In the genomic region with DNA sequence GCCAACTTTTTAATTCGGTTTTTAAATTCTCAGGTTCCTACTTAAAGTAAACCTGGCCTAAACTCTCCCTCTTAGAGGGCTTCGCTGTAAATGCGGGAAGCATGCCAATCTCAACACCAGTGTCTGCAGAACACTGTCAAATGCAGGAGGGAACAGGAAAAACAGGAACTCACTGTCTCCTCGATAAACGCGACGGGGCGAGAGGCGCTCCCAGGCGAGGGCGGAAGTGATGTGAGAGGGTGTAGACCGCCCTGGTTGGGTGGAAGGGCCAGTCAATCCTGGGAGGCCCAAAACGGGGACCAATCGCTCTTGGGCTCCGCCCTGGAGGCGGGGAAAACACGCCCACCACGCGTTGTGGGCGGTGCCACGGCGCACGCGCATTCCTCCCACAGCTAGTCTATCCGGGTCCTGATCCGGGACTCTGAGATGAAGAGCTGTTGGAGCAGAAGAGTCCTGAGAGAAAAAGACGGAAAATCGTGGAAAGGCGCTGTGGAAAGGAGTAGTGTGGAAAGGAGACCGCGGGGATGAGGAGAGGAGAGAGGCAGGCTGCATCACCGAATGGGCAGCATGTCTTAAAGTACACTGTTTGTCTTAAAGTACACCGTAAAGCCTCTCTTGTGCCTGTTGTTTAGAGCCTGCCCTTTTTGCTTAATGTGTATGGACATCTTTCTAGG, we compare ENCODE assay signal across 8 cellular contexts. TPM values are rescaled to one million over a fixed set of nuclear protein-coding genes. Genes with fewer than 3 reads are reported as not detected.
DNase-seq lines count a peak whose midpoint lies in the region; ATAC-seq, FAIRE-seq and TF ChIP-seq lines count a peak whose summit lies in the region.

No MANE protein-coding gene starts in this region.

- H3K4me3 Mint-ChIP-seq in CD4-positive, CD25-positive, alpha-beta regulatory T cell: peak overlapping the region; percentile 87 to 98 (median 92)

- in situ Hi-C loops in HepG2 (cut with HindIII; ENCODE audit: extremely low pct_ligation_motif_present, low pct_unique_long_range_greater_than_20kb): no loop called here

- intact Hi-C loops in HepG2 (cut with micrococcal nuclease; ENCODE audit: unreplicated experiment): loop anchor here (1.0 to 2.0 kb wide), 3 partner anchors 74 to 123 kb away; a partner anchor contains a TSS

- H3K27me3 ChIP-seq in CD4-positive, CD25-positive, alpha-beta regulatory T cell (ENCODE audit: control insufficient read depth, insufficient read depth, low read length): no peaks in the 10 kb centered on the region
- no peaks in the 10 kb centered on the region for H3K27me3 ChIP-seq in HepG2 (ENCODE audit: control insufficient read depth in 1 of 2, insufficient read depth in 2 of 2, low read length in 2 of 2)

- CTCF ChIA-PET in HepG2 (lab: Yijun Ruan, JAX; ENCODE audit: low intra/inter-chr PET ratio, low total read pairs): interaction anchor here (1.5 kb wide), 1 partner anchor 79 kb away, joined by 3 read pairs; no protein-coding TSS in a partner anchor

- no TSS peak for BruUV-seq in HepG2 (replicated peaks; lab: Mats Ljungman, UMichigan)

- peaks cover 0 to 6% (median 0%) of the 10 kb centered on the region in 7 donors for H3K9me3 Mint-ChIP-seq in CD4-positive, CD25-positive, alpha-beta regulatory T cell

- 2% methylated on average over 31 of the region's 33 CpGs for WGBS in HepG2 (ENCODE audit: low lambda C conversion rate)

- H2AFZ ChIP-seq in HepG2 (ENCODE audit: low read length): peak overlapping the region; percentile 89

- no peaks in the 10 kb centered on the region for H3K36me3 ChIP-seq in CD4-positive, CD25-positive, alpha-beta regulatory T cell (ENCODE audit: control insufficient read depth, insufficient read depth, low read length)
- no peaks in the 10 kb centered on the region for H3K36me3 ChIP-seq in HepG2 (replicated peaks in 1 of 2; ENCODE audit: control insufficient read depth in 1 of 2, insufficient read depth in 2 of 2, low read length in 2 of 2)

- peaks cover 6 to 24% (median 14%) of the 10 kb centered on the region in 4 donors for H3K4me1 Mint-ChIP-seq in CD4-positive, CD25-positive, alpha-beta regulatory T cell

- peak; percentile 98 for FAIRE-seq in HepG2 (lab: Jason Lieb, UNC)

- H3K36me3 Mint-ChIP-seq in CD4-positive, CD25-positive, alpha-beta regulatory T cell: no peaks in the 10 kb centered on the region

- peak; percentile 100 for ATAC-seq in CD4-positive, CD25-positive, alpha-beta regulatory T cell (ENCODE audit: low read depth in 2 of 2)
- ATAC-seq in GM19438 (IDR thresholded peaks at IDR 0.05; ENCODE audit: low read depth, unreplicated experiment) (peak; percentile 100), HG03571 (IDR thresholded peaks at IDR 0.05; ENCODE audit: unreplicated experiment) (peak; percentile 99), HepG2 (peak; percentile 100)

- TF ChIP-seq RAD21 in HepG2 (CRISPR knock-in tag; IDR thresholded peaks at IDR 0.05): no peak

- peak; percentile 95 to 98 (median 95) for DNase-seq in CD4-positive, CD25-positive, alpha-beta regulatory T cell
- DNase-seq in NCI-H774 (lab: John Stamatoyannopoulos, UW) (peak; percentile 97), dermis microvascular lymphatic vessel endothelial cell (ENCODE audit: low read depth in 2 of 2) (peak; percentile 95 to 96), HepG2 (ENCODE audit: low spot score) (peak; percentile 97)
- DNase-seq in activated CD4-positive, alpha-beta T cell treated with anti-CD3 and anti-CD28 coated beads, Interleukin-2, amount 50 U/mL, for 48 hours: peak; percentile 97 to 98
- DNase-seq in stimulated activated CD4-positive, alpha-beta T cell treated with anti-CD3 and anti-CD28 coated beads, Interleukin-2, amount 100 ng/mL, for 48 hours: peak; percentile 97 to 98

- no peaks in the 10 kb centered on the region for H3K79me2 ChIP-seq in HepG2 (ENCODE audit: insufficient read depth, low read length)

- peak overlapping the region; percentile 93 to 99 (median 95) for H3K27ac Mint-ChIP-seq in CD4-positive, CD25-positive, alpha-beta regulatory T cell

- H3K27me3 Mint-ChIP-seq in CD4-positive, CD25-positive, alpha-beta regulatory T cell: peaks cover 13% of the 10 kb centered on the region

- H3K4me2 ChIP-seq in HepG2 (ENCODE audit: low read depth, low read length): peak overlapping the region; percentile 99

- no peaks in the 10 kb centered on the region for H3K9me3 ChIP-seq in CD4-positive, CD25-positive, alpha-beta regulatory T cell (ENCODE audit: control insufficient read depth in 2 of 2, low read length in 2 of 2)
- no peaks in the 10 kb centered on the region for H3K9me3 ChIP-seq in HepG2 (ENCODE audit: low read length)

- peak overlapping the region; percentile 96 for H3K4me3 ChIP-seq in CD4-positive, CD25-positive, alpha-beta regulatory T cell (ENCODE audit: low read depth, low read length)
- peak overlapping the region; percentile 69 to 91 (median 85) for H3K4me3 ChIP-seq in HepG2 (replicated peaks in 1 of 3; ENCODE audit: insufficient read depth in 1 of 3, low read depth in 2 of 3, low read length in 3 of 3)

- H4K20me1 ChIP-seq in HepG2 (ENCODE audit: insufficient read depth, low read length): no peaks in the 10 kb centered on the region

- TF ChIP-seq EP300 in HepG2 (IDR thresholded peaks at IDR 0.05; ENCODE audit: low read depth in 2 of 2, low read length in 2 of 2): no peak
- TF ChIP-seq EP300 in HepG2 (CRISPR knock-in tag; IDR thresholded peaks at IDR 0.05; ENCODE audit: borderline replicate concordance): peak; percentile 41; the same call in 1 of the 2 replicates

- H3K4me1 ChIP-seq in CD4-positive, CD25-positive, alpha-beta regulatory T cell (ENCODE audit: control insufficient read depth, insufficient read depth, low read length, poor library complexity, severe bottlenecking): peaks cover 14% of the 10 kb centered on the region
- H3K4me1 ChIP-seq in HepG2 (ENCODE audit: insufficient read depth, low read length): peaks cover 34% of the 10 kb centered on the region

- TF ChIP-seq CTCF in HepG2 (CRISPR knock-in tag; IDR thresholded peaks at IDR 0.05): 0 out of 2 replicates have a peak, but pooled peaks have one; percentile 8

- H3K9ac ChIP-seq in HepG2 (ENCODE audit: insufficient read depth, low read depth, low read length): peak overlapping the region; percentile 90

- POLR2A ChIA-PET in HepG2 (lab: Yijun Ruan, JAX): interaction anchor here (0.9 to 2.3 kb wide), 15 partner anchors 10 to 309 kb away, joined by 3 to 23 read pairs (median 5); partner anchors contain the start of genes BLOC1S6 and SHF

- TF ChIP-seq POLR2A in HepG2 (IDR thresholded peaks at IDR 0.05; ENCODE audit: insufficient read depth in 1 of 2, low read depth in 2 of 2, low read length in 2 of 2): peak; percentile 81 to 86

- H3K27ac ChIP-seq in CD4-positive, CD25-positive, alpha-beta regulatory T cell (ENCODE audit: insufficient read depth, low read length, poor library complexity, severe bottlenecking): peak overlapping the region; percentile 89
- peak overlapping the region; percentile 73 for H3K27ac ChIP-seq in HepG2 (ENCODE audit: extremely low read length, insufficient read depth, low read length)

TF ChIP-seq in HepG2, 621 proteins besides CTCF, POLR2A, EP300 and RAD21 (continues in another document):
- TF ChIP-seq ZNF776 (CRISPR knock-in tag; IDR thresholded peaks at IDR 0.05): 0 out of 2 replicates have a peak, but pooled peaks have one; percentile 17
- 0 out of 2 replicates have a peak, but pooled peaks have one; percentile 50 for TF ChIP-seq ZNF691 (CRISPR knock-in tag; IDR thresholded peaks at IDR 0.05; ENCODE audit: borderline replicate concordance, low read depth)
- TF ChIP-seq ZNF292 (CRISPR knock-in tag; IDR thresholded peaks at IDR 0.05; ENCODE audit: borderline replicate concordance, low read depth): no peak; the same call in 1 of the 2 replicates

RNA-seq across cellular contexts. Expression of gene SLC28A2, which starts 27.1 kb away (rescaled TPM):
- not detected for total RNA-seq in CD4-positive, CD25-positive, alpha-beta regulatory T cell
- polyA plus RNA-seq in CD4-positive, CD25-positive, alpha-beta regulatory T cell: not detected
- total RNA-seq in dermis microvascular lymphatic vessel endothelial cell: not detected in 2 replicates
- 0.08 and 0.11 TPM in 2 replicates for total RNA-seq in HepG2 (2016; rRNA removed; fragmentation: Illumina TruSeq; extraction: Trizol)
- total RNA-seq in HepG2 (2016; cell fraction: cytosol; rRNA removed; fragmentation: Illumina TruSeq; extraction: Trizol; ENCODE audit: low read depth): not detected in 2 replicates
- total RNA-seq in HepG2 (2016; cell fraction: insoluble cytoplasmic fraction; rRNA removed; fragmentation: Illumina TruSeq; extraction: Trizol): 0.11 TPM in 1 of 2 replicates, not detected in the other
- 0.07 TPM in 1 of 2 replicates, not detected in the other for total RNA-seq in HepG2 (2016; cell fraction: membrane; rRNA removed; fragmentation: Illumina TruSeq; extraction: Trizol)
- 0.12 TPM in 1 of 2 replicates, not detected in the other for total RNA-seq in HepG2 (2016; cell fraction: nucleus; rRNA removed; fragmentation: Illumina TruSeq; extraction: Trizol)
- 0.01 TPM in 1 of 2 replicates, not detected in the other for polyA plus RNA-seq in HepG2 (2011; rRNA removed)
- polyA plus RNA-seq in HepG2 (2011; cell fraction: cytosol; rRNA removed): 0.01 TPM in 2 replicates
- polyA plus RNA-seq in HepG2 (2011; cell fraction: nucleus; rRNA removed): not detected in 2 replicates
- 0.23 and 0.44 TPM in 2 replicates for polyA plus RNA-seq in HepG2 (2012)
- 0.02 TPM in 1 of 2 replicates, not detected in the other for polyA plus RNA-seq in HepG2 (2016; cell fraction: cytosol; fragmentation: Illumina TruSeq; extraction: Trizol; ENCODE audit: low read depth)
- 0.07 TPM in 1 of 2 replicates, not detected in the other for polyA plus RNA-seq in HepG2 (2016; cell fraction: insoluble cytoplasmic fraction; fragmentation: Illumina TruSeq; extraction: Trizol; ENCODE audit: low read depth)
- not detected in 2 replicates for polyA plus RNA-seq in HepG2 (2016; cell fraction: membrane; fragmentation: Illumina TruSeq; extraction: Trizol; ENCODE audit: low read depth)
- 0.20 TPM in 1 of 2 replicates, not detected in the other for polyA plus RNA-seq in HepG2 (2016; cell fraction: nucleus; fragmentation: Illumina TruSeq; extraction: Trizol; ENCODE audit: insufficient read depth, low read depth)
- polyA minus RNA-seq in HepG2 (2011; rRNA and poly(A)+ RNA removed; ENCODE audit: low replicate concordance): 0.06 TPM in 1 of 2 replicates, not detected in the other
- not detected in 2 replicates for polyA minus RNA-seq in HepG2 (2011; cell fraction: cytosol; rRNA and poly(A)+ RNA removed)
- not detected in 2 replicates for polyA minus RNA-seq in HepG2 (2011; cell fraction: nucleus; rRNA and poly(A)+ RNA removed)

Comparison
In these comparisons a context has a peak if more than half of its experiments do, and no peak if none do; other contexts are left out.
1. Peak in every context shown above with its lines: DNase-seq, ATAC-seq, H3K4me3 ChIP-seq and H3K27ac ChIP-seq.